ENCODE assay signal across 21 cellular contexts in the genomic region with DNA sequence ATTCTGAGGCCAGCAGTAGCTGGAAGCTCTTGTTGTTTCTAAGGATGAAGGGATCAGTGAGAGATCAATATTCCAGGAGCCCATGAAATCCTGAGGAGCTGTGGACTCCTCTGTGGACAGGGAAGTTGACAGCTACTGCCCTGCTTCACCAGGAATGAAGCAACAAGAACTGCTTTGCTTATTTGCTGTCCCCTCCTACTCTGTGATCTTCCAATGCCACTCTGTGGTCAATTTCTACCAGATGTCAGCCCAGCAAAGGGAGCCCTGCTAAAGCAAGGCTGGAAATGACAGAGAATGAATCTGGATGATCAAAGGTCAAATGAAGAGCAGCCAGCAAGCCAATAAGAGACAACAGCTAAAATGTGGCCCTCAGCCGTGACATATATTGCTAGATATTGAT.
"Had no signal": no experiment of that assay in that cellular context is flagged by ENCODE, and none has a peak within 500 bp of the region (broad histone marks: within the 10 kb centered on the region; RNA-seq: fewer than 3 reads in every experiment).

No MANE protein-coding gene starts in this region.

- H3K4me3 ChIP-seq: dorsolateral prefrontal cortex, hepatocyte, lower lobe of right lung, spleen, tibial artery had no signal

- H3K27ac ChIP-seq: dorsolateral prefrontal cortex, epithelial cell of prostate, hepatocyte, lower lobe of right lung, spleen, tibial artery had no signal

- H3K27me3 ChIP-seq: hepatocyte, spleen, tibial artery had no signal

- FAIRE-seq: colon had no signal

- H3K4me2 ChIP-seq: hepatocyte had no signal

- H3K36me3 ChIP-seq: lower lobe of right lung, spleen, tibial artery had no signal

- H3K9me3 ChIP-seq: lower lobe of right lung had no signal

- H2AFZ ChIP-seq: hepatocyte had no signal

- H3K4me1 ChIP-seq: lower lobe of right lung, spleen, tibial artery had no signal

- H3K79me2 ChIP-seq: hepatocyte had no signal

- DNase-seq: activated B cell treated with CpG ODN at 0.5 μM for 24 hours; activated CD4-positive, alpha-beta T cell treated with anti-CD3 and anti-CD28 coated beads, Interleukin-2, amount 10 ng/mL, durations not matched to agents 24 days and 14 days; activated CD8-positive, alpha-beta memory T cell treated with anti-CD3 and anti-CD28 coated beads, Interleukin-2, amount 50 U/mL, for 4 hours; activated naive CD4-positive, alpha-beta T cell treated with anti-CD3 and anti-CD28 coated beads for 36 hours; activated T-cell treated with anti-CD3 and anti-CD28 coated beads, Interleukin-2, amount 50 U/mL, for 4 hours; caudate nucleus; dorsolateral prefrontal cortex; foreskin fibroblast; islet precursor cell; left colon; lower lobe of right lung; nephron progenitor cell; occipital lobe; retina; spleen; stimulated activated CD8-positive, alpha-beta memory T cell treated with anti-CD3 and anti-CD28 coated beads, Interleukin-4, amount 100 ng/mL, for 48 hours; stimulated activated naive CD4-positive, alpha-beta T cell; tibial artery had no signal
